Comparison of ENCODE assay signal across 10 cellular contexts in the genomic region with DNA sequence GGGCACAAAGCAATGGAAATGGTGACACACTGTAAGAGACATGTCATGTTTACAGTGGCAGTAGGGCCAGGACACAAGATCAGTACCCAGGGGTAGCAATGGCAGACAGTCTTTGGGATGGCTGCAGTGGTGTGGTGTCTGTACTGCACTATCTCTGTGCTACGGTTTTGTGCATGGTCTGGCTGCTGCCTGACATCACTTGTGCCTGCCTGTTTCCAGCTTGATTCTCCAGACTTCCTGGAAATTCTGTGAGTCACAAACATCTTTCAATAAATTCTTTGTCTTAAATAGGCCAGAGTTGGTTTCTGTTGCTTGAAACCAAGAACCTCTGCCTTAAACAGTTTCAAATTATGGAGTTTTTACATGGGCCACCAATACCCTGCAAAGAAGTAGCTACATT.
DNase-seq lines count a peak whose midpoint lies in the region; ATAC-seq, FAIRE-seq and TF ChIP-seq lines count a peak whose summit lies in the region.
"Had no signal": no experiment of that assay in that cellular context is flagged by ENCODE, and none has a peak within 500 bp of the region (broad histone marks: within the 10 kb centered on the region; RNA-seq: fewer than 3 reads in every experiment).

No MANE protein-coding gene starts in this region.

- H3K4me3 Mint-ChIP-seq in WTC11 = no peak overlapping the region
- H3K4me3 Mint-ChIP-seq: natural killer cell treated with Interleukin-12 subunit alpha and Interleukin-12 subunit beta and Interleukin-15 and Interleukin-18, amount 100 ng/mL, for 72 hours had no signal

- H3K27me3 ChIP-seq in pancreas = no peaks in the 10 kb centered on the region

- POLR2A ChIA-PET in WTC11 (lab: Charles Lee) = no interaction called here

- H3K9me3 Mint-ChIP-seq in WTC11 = peaks cover 13% of the 10 kb centered on the region

- ATAC-seq in WTC11 = no peak
- ATAC-seq in pancreas = peak in 3 of 4 donors; percentile 43 to 91 (median 90)
- ATAC-seq in HG02840 (IDR thresholded peaks at IDR 0.05; ENCODE audit: low FRiP score, unreplicated experiment) = no peak

- no peaks in the 10 kb centered on the region for H3K9me3 ChIP-seq in pancreas

- no peaks in the 10 kb centered on the region for H3K27me3 Mint-ChIP-seq in WTC11 (ENCODE audit: low read depth)
- H3K27me3 Mint-ChIP-seq: natural killer cell treated with Interleukin-12 subunit alpha and Interleukin-12 subunit beta and Interleukin-15 and Interleukin-18, amount 100 ng/mL, for 72 hours had no signal

- no peak for TF ChIP-seq CTCF in WTC11 (IDR thresholded peaks at IDR 0.05)
- TF ChIP-seq CTCF in fibroblast of pulmonary artery (IDR thresholded peaks at IDR 0.05; ENCODE audit: low read length, missing control alignments) = no peak
- no peak for TF ChIP-seq CTCF in pancreas (IDR thresholded peaks at IDR 0.05)

- WGBS in pancreas, 2 donors = 73 to 94% methylated on average over 1 of the region's 1 CpG

- peak; percentile 54 for DNase-seq in ELR (ENCODE audit: low read depth)
- no peak for DNase-seq in WTC11 (ENCODE audit: low spot score)
- peak; percentile 85 for DNase-seq in fibroblast of pulmonary artery (ENCODE audit: low read depth)
- DNase-seq in pancreas = no peak
- no peak for DNase-seq in erythroblast (lab: John Stamatoyannopoulos, UW)
- DNase-seq in NK-92 (lab: John Stamatoyannopoulos, UW; ENCODE audit: unreplicated experiment) = no peak
- no peak for DNase-seq in D341Med (ENCODE audit: low spot score)
- DNase-seq: NCI-H1092 treated with DMSO at 0.1 percent for 48 hours had no signal

- TF ChIP-seq POLR2A in erythroblast (IDR thresholded peaks at IDR 0.05; ENCODE audit: low read length) = no peak

- H3K36me3 ChIP-seq in pancreas = no peaks in the 10 kb centered on the region

- CTCF ChIA-PET in WTC11 (lab: Charles Lee) = interaction anchor here (1.3 kb wide), 1 partner anchor 97 kb away, joined by 4 read pairs; no protein-coding TSS in a partner anchor

- no peak for FAIRE-seq in pancreas (lab: Jason Lieb, UNC)

- intact Hi-C loops in pancreas (cut with DNase I) = loop anchor here in 1 of 3 donors (10.0 kb wide), 1 partner anchor 107 kb away; no protein-coding TSS in a partner anchor

- H3K36me3 Mint-ChIP-seq in WTC11 = peaks cover 9% of the 10 kb centered on the region
- H3K36me3 Mint-ChIP-seq: natural killer cell treated with Interleukin-12 subunit alpha and Interleukin-12 subunit beta and Interleukin-15 and Interleukin-18, amount 100 ng/mL, for 72 hours had no signal

- no peaks in the 10 kb centered on the region for H3K4me1 Mint-ChIP-seq in WTC11

- H3K4me1 ChIP-seq in pancreas = peaks cover 0 to 4% (median 0%) of the 10 kb centered on the region in 3 donors

- H3K27ac ChIP-seq in pancreas = peak overlapping the region in 2 of 4 donors; percentile 32 to 62

- peak overlapping the region; percentile 26; the same call in 1 of the 2 replicates for H3K27ac Mint-ChIP-seq in WTC11
- H3K27ac Mint-ChIP-seq: natural killer cell treated with Interleukin-12 subunit alpha and Interleukin-12 subunit beta and Interleukin-15 and Interleukin-18, amount 100 ng/mL, for 72 hours had no signal

- H3K4me3 ChIP-seq in fibroblast of pulmonary artery (replicated peaks; ENCODE audit: low read depth, low read length) (no peak overlapping the region), pancreas (no peak overlapping the region)

TF ChIP-seq in WTC11, 78 proteins besides CTCF, POLR2A, EP300 and RAD21:
- TF ChIP-seq CBFB (CRISPR knock-in tag; IDR thresholded peaks at IDR 0.05; ENCODE audit: low read depth) (no peak), NFYB (CRISPR knock-in tag; conservative IDR thresholded peaks at IDR 0.05; ENCODE audit: low read depth) (no peak), NR2C2 (CRISPR knock-in tag; IDR thresholded peaks at IDR 0.05) (no peak), ELF4 (CRISPR knock-in tag; IDR thresholded peaks at IDR 0.05; ENCODE audit: low read depth) (no peak), TP53 (CRISPR knock-in tag; IDR thresholded peaks at IDR 0.05) (no peak), ETV6 (CRISPR knock-in tag; IDR thresholded peaks at IDR 0.05) (no peak), SMAD3 (CRISPR knock-in tag; IDR thresholded peaks at IDR 0.05; ENCODE audit: borderline replicate concordance) (no peak), SOX15 (CRISPR knock-in tag; IDR thresholded peaks at IDR 0.05) (no peak), MXD4 (CRISPR knock-in tag; IDR thresholded peaks at IDR 0.05; ENCODE audit: borderline replicate concordance) (no peak)
- TF ChIP-seq, protein P1, sequence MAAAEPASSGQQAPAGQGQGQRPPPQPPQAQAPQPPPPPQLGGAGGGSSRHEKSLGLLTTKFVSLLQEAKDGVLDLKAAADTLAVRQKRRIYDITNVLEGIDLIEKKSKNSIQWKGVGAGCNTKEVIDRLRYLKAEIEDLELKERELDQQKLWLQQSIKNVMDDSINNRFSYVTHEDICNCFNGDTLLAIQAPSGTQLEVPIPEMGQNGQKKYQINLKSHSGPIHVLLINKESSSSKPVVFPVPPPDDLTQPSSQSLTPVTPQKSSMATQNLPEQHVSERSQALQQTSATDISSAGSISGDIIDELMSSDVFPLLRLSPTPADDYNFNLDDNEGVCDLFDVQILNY (CRISPR knock-in tag; IDR thresholded peaks at IDR 0.05) = no peak
- TF ChIP-seq, protein P2, sequence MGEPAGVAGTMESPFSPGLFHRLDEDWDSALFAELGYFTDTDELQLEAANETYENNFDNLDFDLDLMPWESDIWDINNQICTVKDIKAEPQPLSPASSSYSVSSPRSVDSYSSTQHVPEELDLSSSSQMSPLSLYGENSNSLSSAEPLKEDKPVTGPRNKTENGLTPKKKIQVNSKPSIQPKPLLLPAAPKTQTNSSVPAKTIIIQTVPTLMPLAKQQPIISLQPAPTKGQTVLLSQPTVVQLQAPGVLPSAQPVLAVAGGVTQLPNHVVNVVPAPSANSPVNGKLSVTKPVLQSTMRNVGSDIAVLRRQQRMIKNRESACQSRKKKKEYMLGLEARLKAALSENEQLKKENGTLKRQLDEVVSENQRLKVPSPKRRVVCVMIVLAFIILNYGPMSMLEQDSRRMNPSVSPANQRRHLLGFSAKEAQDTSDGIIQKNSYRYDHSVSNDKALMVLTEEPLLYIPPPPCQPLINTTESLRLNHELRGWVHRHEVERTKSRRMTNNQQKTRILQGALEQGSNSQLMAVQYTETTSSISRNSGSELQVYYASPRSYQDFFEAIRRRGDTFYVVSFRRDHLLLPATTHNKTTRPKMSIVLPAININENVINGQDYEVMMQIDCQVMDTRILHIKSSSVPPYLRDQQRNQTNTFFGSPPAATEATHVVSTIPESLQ (CRISPR knock-in tag; IDR thresholded peaks at IDR 0.05) = no peak
- TF ChIP-seq, protein P3, sequence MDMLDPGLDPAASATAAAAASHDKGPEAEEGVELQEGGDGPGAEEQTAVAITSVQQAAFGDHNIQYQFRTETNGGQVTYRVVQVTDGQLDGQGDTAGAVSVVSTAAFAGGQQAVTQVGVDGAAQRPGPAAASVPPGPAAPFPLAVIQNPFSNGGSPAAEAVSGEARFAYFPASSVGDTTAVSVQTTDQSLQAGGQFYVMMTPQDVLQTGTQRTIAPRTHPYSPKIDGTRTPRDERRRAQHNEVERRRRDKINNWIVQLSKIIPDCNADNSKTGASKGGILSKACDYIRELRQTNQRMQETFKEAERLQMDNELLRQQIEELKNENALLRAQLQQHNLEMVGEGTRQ (CRISPR knock-in tag; IDR thresholded peaks at IDR 0.05) = no peak
- TF ChIP-seq, protein P4, sequence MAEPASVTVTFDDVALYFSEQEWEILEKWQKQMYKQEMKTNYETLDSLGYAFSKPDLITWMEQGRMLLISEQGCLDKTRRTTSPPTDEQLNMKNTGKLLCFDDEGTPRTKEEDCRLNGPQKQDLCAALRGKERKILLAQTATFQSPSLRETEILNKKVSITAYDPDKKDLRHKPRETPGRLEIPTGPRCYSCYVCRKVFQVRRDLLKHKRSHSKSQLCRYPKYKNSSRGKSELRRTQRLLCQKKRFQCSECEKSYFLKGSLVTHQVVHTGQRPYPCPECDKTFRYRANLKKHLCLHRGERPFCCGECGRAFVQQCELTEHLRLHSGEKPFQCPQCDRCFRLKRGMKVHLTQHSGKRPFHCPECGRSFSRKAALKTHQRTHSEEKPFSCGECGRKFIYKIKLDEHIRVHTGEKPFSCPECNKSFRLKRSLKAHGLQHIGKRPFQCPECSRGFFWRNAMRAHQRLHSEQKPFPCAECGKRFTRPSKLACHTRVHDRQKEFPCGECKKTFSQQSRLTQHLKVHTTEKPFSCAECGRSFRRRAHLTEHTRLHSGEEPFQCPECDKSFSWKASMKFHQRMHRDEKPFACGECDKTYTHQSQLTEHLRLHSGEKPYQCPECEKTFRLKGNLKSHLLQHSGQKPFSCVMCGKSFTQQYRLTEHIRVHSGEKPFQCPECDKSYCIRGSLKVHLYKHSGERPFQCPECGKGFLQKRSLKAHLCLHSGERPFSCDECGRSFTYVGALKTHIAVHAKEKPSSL (CRISPR knock-in tag; conservative IDR thresholded peaks at IDR 0.05) = no peak
- TF ChIP-seq, protein P5, sequence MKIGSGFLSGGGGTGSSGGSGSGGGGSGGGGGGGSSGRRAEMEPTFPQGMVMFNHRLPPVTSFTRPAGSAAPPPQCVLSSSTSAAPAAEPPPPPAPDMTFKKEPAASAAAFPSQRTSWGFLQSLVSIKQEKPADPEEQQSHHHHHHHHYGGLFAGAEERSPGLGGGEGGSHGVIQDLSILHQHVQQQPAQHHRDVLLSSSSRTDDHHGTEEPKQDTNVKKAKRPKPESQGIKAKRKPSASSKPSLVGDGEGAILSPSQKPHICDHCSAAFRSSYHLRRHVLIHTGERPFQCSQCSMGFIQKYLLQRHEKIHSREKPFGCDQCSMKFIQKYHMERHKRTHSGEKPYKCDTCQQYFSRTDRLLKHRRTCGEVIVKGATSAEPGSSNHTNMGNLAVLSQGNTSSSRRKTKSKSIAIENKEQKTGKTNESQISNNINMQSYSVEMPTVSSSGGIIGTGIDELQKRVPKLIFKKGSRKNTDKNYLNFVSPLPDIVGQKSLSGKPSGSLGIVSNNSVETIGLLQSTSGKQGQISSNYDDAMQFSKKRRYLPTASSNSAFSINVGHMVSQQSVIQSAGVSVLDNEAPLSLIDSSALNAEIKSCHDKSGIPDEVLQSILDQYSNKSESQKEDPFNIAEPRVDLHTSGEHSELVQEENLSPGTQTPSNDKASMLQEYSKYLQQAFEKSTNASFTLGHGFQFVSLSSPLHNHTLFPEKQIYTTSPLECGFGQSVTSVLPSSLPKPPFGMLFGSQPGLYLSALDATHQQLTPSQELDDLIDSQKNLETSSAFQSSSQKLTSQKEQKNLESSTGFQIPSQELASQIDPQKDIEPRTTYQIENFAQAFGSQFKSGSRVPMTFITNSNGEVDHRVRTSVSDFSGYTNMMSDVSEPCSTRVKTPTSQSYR (CRISPR knock-in tag; IDR thresholded peaks at IDR 0.05) = no peak

Comparison
In these comparisons a context has a peak if more than half of its experiments do, and no peak if none do; other contexts are left out.
1. DNase-seq: peak in ELR (single experiment) and fibroblast of pulmonary artery (single experiment); none in WTC11 (single experiment), pancreas (0 of 6), erythroblast (0 of 2), NK-92 (single experiment) and D341Med (single experiment).
2. ATAC-seq: peak in pancreas (3 of 4); none in WTC11 (single experiment) and HG02840 (single experiment).